Comparison of ENCODE assay signal across 1 cellular context in genomic region chr4:118278473-118279274, GRCh38.
TF ChIP-seq lines count a peak whose summit lies in the region.

No MANE protein-coding gene starts in this region.

TF ChIP-seq in HepG2, 621 proteins besides CTCF, POLR2A, EP300 and RAD21 (continued from another document and continues in another):
- no peak for TF ChIP-seq BCL3 (CRISPR knock-in tag; IDR thresholded peaks at IDR 0.05)
- no peak for TF ChIP-seq SCMH1 (CRISPR knock-in tag; IDR thresholded peaks at IDR 0.05; ENCODE audit: borderline replicate concordance)
- no peak; the same call in 1 of the 2 replicates for TF ChIP-seq ZC3H4 (CRISPR knock-in tag; IDR thresholded peaks at IDR 0.05; ENCODE audit: borderline replicate concordance)
- no peak for TF ChIP-seq ZNF264 (CRISPR knock-in tag; IDR thresholded peaks at IDR 0.05)
- TF ChIP-seq SUZ12 (IDR thresholded peaks at IDR 0.05; ENCODE audit: low read depth, low read length): no peak
- peak; percentile 79 for TF ChIP-seq PATZ1 (CRISPR knock-in tag; IDR thresholded peaks at IDR 0.05)
- 0 out of 2 replicates have a peak, but pooled peaks have one; percentile 21 for TF ChIP-seq THAP7 (CRISPR knock-in tag; IDR thresholded peaks at IDR 0.05)
- no peak for TF ChIP-seq GZF1 (CRISPR knock-in tag; IDR thresholded peaks at IDR 0.05)
- TF ChIP-seq ZNF30 (CRISPR knock-in tag; IDR thresholded peaks at IDR 0.05): no peak
- TF ChIP-seq ZNF205 (CRISPR knock-in tag; IDR thresholded peaks at IDR 0.05): peak; percentile 80; the same call in 1 of the 2 replicates
- no peak for TF ChIP-seq HIC2 (CRISPR knock-in tag; IDR thresholded peaks at IDR 0.05; ENCODE audit: low read depth)
- TF ChIP-seq ZNF34 (CRISPR knock-in tag; IDR thresholded peaks at IDR 0.05; ENCODE audit: borderline replicate concordance): 0 out of 2 replicates have a peak, but pooled peaks have one; percentile 28
- no peak; the same call in 1 of the 2 replicates for TF ChIP-seq NFATC3 (CRISPR knock-in tag; IDR thresholded peaks at IDR 0.05)
- TF ChIP-seq ZMAT5 (CRISPR knock-in tag; IDR thresholded peaks at IDR 0.05; ENCODE audit: borderline replicate concordance, low read depth): no peak
- TF ChIP-seq BRD4 (CRISPR knock-in tag; IDR thresholded peaks at IDR 0.05): peak; percentile 80
- no peak; the same call in 1 of the 2 replicates for TF ChIP-seq ZNF446 (CRISPR knock-in tag; IDR thresholded peaks at IDR 0.05)
- TF ChIP-seq SAP130 (CRISPR knock-in tag; IDR thresholded peaks at IDR 0.05; ENCODE audit: low read depth): peak; percentile 93
- TF ChIP-seq ZNF281 (CRISPR knock-in tag; IDR thresholded peaks at IDR 0.05; ENCODE audit: borderline replicate concordance): peak; percentile 86
- TF ChIP-seq MTF2 (CRISPR knock-in tag; IDR thresholded peaks at IDR 0.05; ENCODE audit: borderline replicate concordance): no peak
- TF ChIP-seq PHF8 (CRISPR knock-in tag; IDR thresholded peaks at IDR 0.05): peak; percentile 94
- no peak for TF ChIP-seq ESRRA (CRISPR knock-in tag; IDR thresholded peaks at IDR 0.05; ENCODE audit: low read depth)
- no peak; the same call in 1 of the 2 replicates for TF ChIP-seq GMEB2 (CRISPR knock-in tag; IDR thresholded peaks at IDR 0.05; ENCODE audit: low read depth)
- no peak for TF ChIP-seq MIER3 (CRISPR knock-in tag; IDR thresholded peaks at IDR 0.05; ENCODE audit: borderline replicate concordance)
- TF ChIP-seq DBP (CRISPR knock-in tag; IDR thresholded peaks at IDR 0.05; ENCODE audit: not compliant biosample characterization): no peak
- peak; percentile 47; the same call in 1 of the 2 replicates for TF ChIP-seq HDAC2 (CRISPR knock-in tag; IDR thresholded peaks at IDR 0.05)
- TF ChIP-seq TFDP1 (CRISPR knock-in tag; IDR thresholded peaks at IDR 0.05; ENCODE audit: borderline replicate concordance): peak; percentile 77; the same call in 1 of the 2 replicates
- TF ChIP-seq ISL2 (CRISPR knock-in tag; IDR thresholded peaks at IDR 0.05): peak; percentile 72
- no peak for TF ChIP-seq ZMYM3 (CRISPR knock-in tag; IDR thresholded peaks at IDR 0.05)
- peak; percentile 81 for TF ChIP-seq ZBTB21 (CRISPR knock-in tag; IDR thresholded peaks at IDR 0.05)
- TF ChIP-seq TAF1 (CRISPR knock-in tag; IDR thresholded peaks at IDR 0.05): peak; percentile 98
- no peak; the same call in 1 of the 2 replicates for TF ChIP-seq KLF13 (CRISPR knock-in tag; IDR thresholded peaks at IDR 0.05)
- TF ChIP-seq PHF5A (CRISPR knock-in tag; IDR thresholded peaks at IDR 0.05; ENCODE audit: low read depth, unreplicated experiment): peak; percentile 87
- no peak for TF ChIP-seq JARID2 (CRISPR knock-in tag; IDR thresholded peaks at IDR 0.05; ENCODE audit: insufficient replicate concordance)
- no peak for TF ChIP-seq ZNF674 (CRISPR knock-in tag; IDR thresholded peaks at IDR 0.05; ENCODE audit: low read depth)
- TF ChIP-seq ZBTB34 (CRISPR knock-in tag; IDR thresholded peaks at IDR 0.05): no peak
- TF ChIP-seq HMGA1 (CRISPR knock-in tag; conservative IDR thresholded peaks at IDR 0.05): no peak
- TF ChIP-seq PHF20 (CRISPR knock-in tag; IDR thresholded peaks at IDR 0.05): peak; percentile 49; the same call in 1 of the 2 replicates
- peak; percentile 77 for TF ChIP-seq POGZ (CRISPR knock-in tag; IDR thresholded peaks at IDR 0.05)
- TF ChIP-seq ZNF543 (CRISPR knock-in tag; IDR thresholded peaks at IDR 0.05): peak; percentile 77; the same call in 1 of the 2 replicates
- TF ChIP-seq AHDC1 (CRISPR knock-in tag; IDR thresholded peaks at IDR 0.05; ENCODE audit: borderline replicate concordance): no peak
- peak; percentile 80 for TF ChIP-seq ZNF510 (CRISPR knock-in tag; IDR thresholded peaks at IDR 0.05; ENCODE audit: low read depth)
- TF ChIP-seq RXRA (CRISPR knock-in tag; IDR thresholded peaks at IDR 0.05): peak; percentile 72
- TF ChIP-seq RCOR2 (CRISPR knock-in tag; IDR thresholded peaks at IDR 0.05): no peak
- TF ChIP-seq ZNF431 (CRISPR knock-in tag; IDR thresholded peaks at IDR 0.05; ENCODE audit: borderline replicate concordance, low read depth): 0 out of 2 replicates have a peak, but pooled peaks have one; percentile 11
